In the genomic region with DNA sequence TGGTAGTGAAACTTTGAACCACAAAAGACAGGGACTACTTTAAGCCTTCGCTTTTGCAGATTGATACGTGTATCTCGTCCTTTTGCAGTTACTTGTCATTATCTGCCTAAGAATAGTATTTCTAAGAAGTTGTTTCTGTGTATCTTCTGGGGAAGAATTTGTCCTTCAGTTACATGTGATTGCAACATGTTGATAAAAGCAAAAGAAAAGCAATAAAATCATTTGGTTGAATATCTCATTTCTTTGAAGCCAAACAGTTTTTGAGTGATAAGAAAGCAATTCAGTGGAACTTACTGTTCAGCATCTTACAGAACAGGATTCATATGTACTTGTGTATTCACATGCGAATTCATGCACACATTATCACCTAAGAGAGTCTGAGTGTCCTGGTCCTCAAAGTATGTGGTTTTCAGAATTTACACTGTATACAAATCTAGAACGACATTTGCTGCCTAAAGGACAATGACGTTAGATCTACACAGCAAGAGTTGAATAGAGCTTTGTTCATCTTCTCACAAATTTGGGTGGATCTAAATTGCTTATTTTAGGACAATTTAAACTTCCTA, we compare ENCODE assay signal across 1 cellular context.
TF ChIP-seq lines count a peak whose summit lies in the region.

No MANE protein-coding gene starts in this region.

TF ChIP-seq in K562, 482 proteins besides CTCF, POLR2A, EP300 and RAD21 (continued from another document):
- TF ChIP-seq SMARCA4 (IDR thresholded peaks at IDR 0.05), result peak; percentile 21; the same call in 1 of the 2 replicates
- TF ChIP-seq CEBPG (CRISPR knock-in tag; IDR thresholded peaks at IDR 0.05), result peak; percentile 83
- TF ChIP-seq CEBPG (tag; conservative IDR thresholded peaks at IDR 0.05 in 1 of 2, IDR thresholded peaks at IDR 0.05 in 1 of 2), result peak; percentile 74 to 91
- no peak for TF ChIP-seq KLF13 (tag; IDR thresholded peaks at IDR 0.05; ENCODE audit: borderline replicate concordance, low read depth)
- TF ChIP-seq L3MBTL2 (IDR thresholded peaks at IDR 0.05), result 0 out of 2 replicates have a peak, but pooled peaks have one; percentile 28
- TF ChIP-seq, protein P1, sequence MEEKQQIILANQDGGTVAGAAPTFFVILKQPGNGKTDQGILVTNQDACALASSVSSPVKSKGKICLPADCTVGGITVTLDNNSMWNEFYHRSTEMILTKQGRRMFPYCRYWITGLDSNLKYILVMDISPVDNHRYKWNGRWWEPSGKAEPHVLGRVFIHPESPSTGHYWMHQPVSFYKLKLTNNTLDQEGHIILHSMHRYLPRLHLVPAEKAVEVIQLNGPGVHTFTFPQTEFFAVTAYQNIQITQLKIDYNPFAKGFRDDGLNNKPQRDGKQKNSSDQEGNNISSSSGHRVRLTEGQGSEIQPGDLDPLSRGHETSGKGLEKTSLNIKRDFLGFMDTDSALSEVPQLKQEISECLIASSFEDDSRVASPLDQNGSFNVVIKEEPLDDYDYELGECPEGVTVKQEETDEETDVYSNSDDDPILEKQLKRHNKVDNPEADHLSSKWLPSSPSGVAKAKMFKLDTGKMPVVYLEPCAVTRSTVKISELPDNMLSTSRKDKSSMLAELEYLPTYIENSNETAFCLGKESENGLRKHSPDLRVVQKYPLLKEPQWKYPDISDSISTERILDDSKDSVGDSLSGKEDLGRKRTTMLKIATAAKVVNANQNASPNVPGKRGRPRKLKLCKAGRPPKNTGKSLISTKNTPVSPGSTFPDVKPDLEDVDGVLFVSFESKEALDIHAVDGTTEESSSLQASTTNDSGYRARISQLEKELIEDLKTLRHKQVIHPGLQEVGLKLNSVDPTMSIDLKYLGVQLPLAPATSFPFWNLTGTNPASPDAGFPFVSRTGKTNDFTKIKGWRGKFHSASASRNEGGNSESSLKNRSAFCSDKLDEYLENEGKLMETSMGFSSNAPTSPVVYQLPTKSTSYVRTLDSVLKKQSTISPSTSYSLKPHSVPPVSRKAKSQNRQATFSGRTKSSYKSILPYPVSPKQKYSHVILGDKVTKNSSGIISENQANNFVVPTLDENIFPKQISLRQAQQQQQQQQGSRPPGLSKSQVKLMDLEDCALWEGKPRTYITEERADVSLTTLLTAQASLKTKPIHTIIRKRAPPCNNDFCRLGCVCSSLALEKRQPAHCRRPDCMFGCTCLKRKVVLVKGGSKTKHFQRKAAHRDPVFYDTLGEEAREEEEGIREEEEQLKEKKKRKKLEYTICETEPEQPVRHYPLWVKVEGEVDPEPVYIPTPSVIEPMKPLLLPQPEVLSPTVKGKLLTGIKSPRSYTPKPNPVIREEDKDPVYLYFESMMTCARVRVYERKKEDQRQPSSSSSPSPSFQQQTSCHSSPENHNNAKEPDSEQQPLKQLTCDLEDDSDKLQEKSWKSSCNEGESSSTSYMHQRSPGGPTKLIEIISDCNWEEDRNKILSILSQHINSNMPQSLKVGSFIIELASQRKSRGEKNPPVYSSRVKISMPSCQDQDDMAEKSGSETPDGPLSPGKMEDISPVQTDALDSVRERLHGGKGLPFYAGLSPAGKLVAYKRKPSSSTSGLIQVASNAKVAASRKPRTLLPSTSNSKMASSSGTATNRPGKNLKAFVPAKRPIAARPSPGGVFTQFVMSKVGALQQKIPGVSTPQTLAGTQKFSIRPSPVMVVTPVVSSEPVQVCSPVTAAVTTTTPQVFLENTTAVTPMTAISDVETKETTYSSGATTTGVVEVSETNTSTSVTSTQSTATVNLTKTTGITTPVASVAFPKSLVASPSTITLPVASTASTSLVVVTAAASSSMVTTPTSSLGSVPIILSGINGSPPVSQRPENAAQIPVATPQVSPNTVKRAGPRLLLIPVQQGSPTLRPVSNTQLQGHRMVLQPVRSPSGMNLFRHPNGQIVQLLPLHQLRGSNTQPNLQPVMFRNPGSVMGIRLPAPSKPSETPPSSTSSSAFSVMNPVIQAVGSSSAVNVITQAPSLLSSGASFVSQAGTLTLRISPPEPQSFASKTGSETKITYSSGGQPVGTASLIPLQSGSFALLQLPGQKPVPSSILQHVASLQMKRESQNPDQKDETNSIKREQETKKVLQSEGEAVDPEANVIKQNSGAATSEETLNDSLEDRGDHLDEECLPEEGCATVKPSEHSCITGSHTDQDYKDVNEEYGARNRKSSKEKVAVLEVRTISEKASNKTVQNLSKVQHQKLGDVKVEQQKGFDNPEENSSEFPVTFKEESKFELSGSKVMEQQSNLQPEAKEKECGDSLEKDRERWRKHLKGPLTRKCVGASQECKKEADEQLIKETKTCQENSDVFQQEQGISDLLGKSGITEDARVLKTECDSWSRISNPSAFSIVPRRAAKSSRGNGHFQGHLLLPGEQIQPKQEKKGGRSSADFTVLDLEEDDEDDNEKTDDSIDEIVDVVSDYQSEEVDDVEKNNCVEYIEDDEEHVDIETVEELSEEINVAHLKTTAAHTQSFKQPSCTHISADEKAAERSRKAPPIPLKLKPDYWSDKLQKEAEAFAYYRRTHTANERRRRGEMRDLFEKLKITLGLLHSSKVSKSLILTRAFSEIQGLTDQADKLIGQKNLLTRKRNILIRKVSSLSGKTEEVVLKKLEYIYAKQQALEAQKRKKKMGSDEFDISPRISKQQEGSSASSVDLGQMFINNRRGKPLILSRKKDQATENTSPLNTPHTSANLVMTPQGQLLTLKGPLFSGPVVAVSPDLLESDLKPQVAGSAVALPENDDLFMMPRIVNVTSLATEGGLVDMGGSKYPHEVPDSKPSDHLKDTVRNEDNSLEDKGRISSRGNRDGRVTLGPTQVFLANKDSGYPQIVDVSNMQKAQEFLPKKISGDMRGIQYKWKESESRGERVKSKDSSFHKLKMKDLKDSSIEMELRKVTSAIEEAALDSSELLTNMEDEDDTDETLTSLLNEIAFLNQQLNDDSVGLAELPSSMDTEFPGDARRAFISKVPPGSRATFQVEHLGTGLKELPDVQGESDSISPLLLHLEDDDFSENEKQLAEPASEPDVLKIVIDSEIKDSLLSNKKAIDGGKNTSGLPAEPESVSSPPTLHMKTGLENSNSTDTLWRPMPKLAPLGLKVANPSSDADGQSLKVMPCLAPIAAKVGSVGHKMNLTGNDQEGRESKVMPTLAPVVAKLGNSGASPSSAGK (IDR thresholded peaks at IDR 0.05), result 0 out of 2 replicates have a peak, but pooled peaks have one; percentile 9
- peak; percentile 35 for TF ChIP-seq TCF3 (CRISPR knock-in tag; IDR thresholded peaks at IDR 0.05)
- peak in 1 of 2 experiments; percentile 49; a peak in 1 of 4 replicates for TF ChIP-seq TRIM24 (IDR thresholded peaks at IDR 0.05)
- TF ChIP-seq POLR2H (tag; IDR thresholded peaks at IDR 0.05; ENCODE audit: low read depth), result peak; percentile 51
- TF ChIP-seq, protein P2, sequence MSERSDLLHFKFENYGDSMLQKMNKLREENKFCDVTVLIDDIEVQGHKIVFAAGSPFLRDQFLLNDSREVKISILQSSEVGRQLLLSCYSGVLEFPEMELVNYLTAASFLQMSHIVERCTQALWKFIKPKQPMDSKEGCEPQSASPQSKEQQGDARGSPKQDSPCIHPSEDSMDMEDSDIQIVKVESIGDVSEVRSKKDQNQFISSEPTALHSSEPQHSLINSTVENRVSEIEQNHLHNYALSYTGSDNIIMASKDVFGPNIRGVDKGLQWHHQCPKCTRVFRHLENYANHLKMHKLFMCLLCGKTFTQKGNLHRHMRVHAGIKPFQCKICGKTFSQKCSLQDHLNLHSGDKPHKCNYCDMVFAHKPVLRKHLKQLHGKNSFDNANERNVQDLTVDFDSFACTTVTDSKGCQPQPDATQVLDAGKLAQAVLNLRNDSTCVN (CRISPR knock-in tag; IDR thresholded peaks at IDR 0.05), result no peak
- TF ChIP-seq CEBPB (tag; IDR thresholded peaks at IDR 0.05), result peak; percentile 68; the same call in 1 of the 2 replicates
- TF ChIP-seq, protein P3, sequence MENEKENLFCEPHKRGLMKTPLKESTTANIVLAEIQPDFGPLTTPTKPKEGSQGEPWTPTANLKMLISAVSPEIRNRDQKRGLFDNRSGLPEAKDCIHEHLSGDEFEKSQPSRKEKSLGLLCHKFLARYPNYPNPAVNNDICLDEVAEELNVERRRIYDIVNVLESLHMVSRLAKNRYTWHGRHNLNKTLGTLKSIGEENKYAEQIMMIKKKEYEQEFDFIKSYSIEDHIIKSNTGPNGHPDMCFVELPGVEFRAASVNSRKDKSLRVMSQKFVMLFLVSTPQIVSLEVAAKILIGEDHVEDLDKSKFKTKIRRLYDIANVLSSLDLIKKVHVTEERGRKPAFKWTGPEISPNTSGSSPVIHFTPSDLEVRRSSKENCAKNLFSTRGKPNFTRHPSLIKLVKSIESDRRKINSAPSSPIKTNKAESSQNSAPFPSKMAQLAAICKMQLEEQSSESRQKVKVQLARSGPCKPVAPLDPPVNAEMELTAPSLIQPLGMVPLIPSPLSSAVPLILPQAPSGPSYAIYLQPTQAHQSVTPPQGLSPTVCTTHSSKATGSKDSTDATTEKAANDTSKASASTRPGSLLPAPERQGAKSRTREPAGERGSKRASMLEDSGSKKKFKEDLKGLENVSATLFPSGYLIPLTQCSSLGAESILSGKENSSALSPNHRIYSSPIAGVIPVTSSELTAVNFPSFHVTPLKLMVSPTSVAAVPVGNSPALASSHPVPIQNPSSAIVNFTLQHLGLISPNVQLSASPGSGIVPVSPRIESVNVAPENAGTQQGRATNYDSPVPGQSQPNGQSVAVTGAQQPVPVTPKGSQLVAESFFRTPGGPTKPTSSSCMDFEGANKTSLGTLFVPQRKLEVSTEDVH (IDR thresholded peaks at IDR 0.05; ENCODE audit: low read depth, partially characterized antibody), result peak; percentile 23
- no peak for TF ChIP-seq BACH1 (tag; IDR thresholded peaks at IDR 0.05)
- TF ChIP-seq, protein P4, sequence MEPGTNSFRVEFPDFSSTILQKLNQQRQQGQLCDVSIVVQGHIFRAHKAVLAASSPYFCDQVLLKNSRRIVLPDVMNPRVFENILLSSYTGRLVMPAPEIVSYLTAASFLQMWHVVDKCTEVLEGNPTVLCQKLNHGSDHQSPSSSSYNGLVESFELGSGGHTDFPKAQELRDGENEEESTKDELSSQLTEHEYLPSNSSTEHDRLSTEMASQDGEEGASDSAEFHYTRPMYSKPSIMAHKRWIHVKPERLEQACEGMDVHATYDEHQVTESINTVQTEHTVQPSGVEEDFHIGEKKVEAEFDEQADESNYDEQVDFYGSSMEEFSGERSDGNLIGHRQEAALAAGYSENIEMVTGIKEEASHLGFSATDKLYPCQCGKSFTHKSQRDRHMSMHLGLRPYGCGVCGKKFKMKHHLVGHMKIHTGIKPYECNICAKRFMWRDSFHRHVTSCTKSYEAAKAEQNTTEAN (CRISPR knock-in tag; IDR thresholded peaks at IDR 0.05), result no peak
- TF ChIP-seq, protein P5, sequence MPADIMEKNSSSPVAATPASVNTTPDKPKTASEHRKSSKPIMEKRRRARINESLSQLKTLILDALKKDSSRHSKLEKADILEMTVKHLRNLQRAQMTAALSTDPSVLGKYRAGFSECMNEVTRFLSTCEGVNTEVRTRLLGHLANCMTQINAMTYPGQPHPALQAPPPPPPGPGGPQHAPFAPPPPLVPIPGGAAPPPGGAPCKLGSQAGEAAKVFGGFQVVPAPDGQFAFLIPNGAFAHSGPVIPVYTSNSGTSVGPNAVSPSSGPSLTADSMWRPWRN (IDR thresholded peaks at IDR 0.05; ENCODE audit: low read depth), result no peak
- TF ChIP-seq NUFIP1 (IDR thresholded peaks at IDR 0.05; ENCODE audit: partially characterized antibody), result no peak
- no peak for TF ChIP-seq BCL6 (CRISPR knock-in tag; IDR thresholded peaks at IDR 0.05)
- TF ChIP-seq MEIS2 (IDR thresholded peaks at IDR 0.05; ENCODE audit: partially characterized antibody), result peak; percentile 28
- TF ChIP-seq FOXM1 (IDR thresholded peaks at IDR 0.05; ENCODE audit: low read depth), result no peak; the same call in 1 of the 2 replicates
- TF ChIP-seq FOXM1 (CRISPR knock-in tag; IDR thresholded peaks at IDR 0.05; ENCODE audit: low read depth), result no peak
- TF ChIP-seq PHB2 (IDR thresholded peaks at IDR 0.05; ENCODE audit: low read depth), result no peak
- no peak for TF ChIP-seq ZBTB1 (CRISPR knock-in tag; IDR thresholded peaks at IDR 0.05; ENCODE audit: borderline replicate concordance, low read depth)
- no peak for TF ChIP-seq HDAC2 (IDR thresholded peaks at IDR 0.05)
- no peak for TF ChIP-seq NFYB (IDR thresholded peaks at IDR 0.05; ENCODE audit: extremely low read depth, insufficient read length)
- TF ChIP-seq MYC (IDR thresholded peaks at IDR 0.05; ENCODE audit: low read depth, low read length), result no peak
- peak; percentile 47; the same call in 1 of the 2 replicates for TF ChIP-seq MYC (CRISPR knock-in tag; IDR thresholded peaks at IDR 0.05; ENCODE audit: borderline replicate concordance, low read depth)
- TF ChIP-seq TBP (optimal IDR thresholded peaks at IDR 0.05; ENCODE audit: low read depth, low read length), result no peak
- TF ChIP-seq EP400 (IDR thresholded peaks at IDR 0.05), result no peak
- peak; percentile 8; the same call in 1 of the 2 replicates for TF ChIP-seq TEAD4 (IDR thresholded peaks at IDR 0.05; ENCODE audit: low read length)
- TF ChIP-seq TEAD4 (CRISPR knock-in tag; IDR thresholded peaks at IDR 0.05; ENCODE audit: borderline replicate concordance), result no peak
- TF ChIP-seq SMARCC2 (IDR thresholded peaks at IDR 0.05; ENCODE audit: low read depth), result no peak
- TF ChIP-seq SOX6 (IDR thresholded peaks at IDR 0.05), result peak; percentile 66; the same call in 1 of the 2 replicates
TF ChIP-seq in K562: peak in this region for 16.
